In genomic region chr7:100969066-100969615, GRCh38 we compare ENCODE assay signal across 16 cellular contexts. TPM values are rescaled to one million over a fixed set of nuclear protein-coding genes. Genes with fewer than 3 reads are reported as not detected.
A peak's percentile ranks its signal among the peaks of the same experiment; 100 is the strongest.
DNase-seq lines count a peak whose midpoint lies in the region; ATAC-seq, FAIRE-seq and TF ChIP-seq lines count a peak whose summit lies in the region.
"Had no signal": no experiment of that assay in that cellular context is flagged by ENCODE, and none has a peak within 500 bp of the region (broad histone marks: within the 10 kb centered on the region; RNA-seq: fewer than 3 reads in every experiment).

MUC12 (plus strand) TSS chr7:100969565; CDS start chr7:100969623, 58 bp downstream.

- no peak within 1 kb of the TSS for H4K8ac ChIP-seq in H9 (replicated peaks; ENCODE audit: insufficient read length, low read depth, low read length)

- H4K5ac ChIP-seq in H9 (ENCODE audit: insufficient read length, low read depth, low read length), result no peak within 1 kb of the TSS

- H3K4ac ChIP-seq in H9 (ENCODE audit: low read depth, low read length), result no peak within 1 kb of the TSS

- no peak within 1 kb of the TSS for H4K91ac ChIP-seq in H9 (ENCODE audit: insufficient read length, low read depth, low read length)

- no peak within 1 kb of the TSS for H2BK5ac ChIP-seq in H9 (ENCODE audit: insufficient read length, low read length)

- ATAC-seq in mucosa of descending colon (peak; percentile 28), HG03196 (IDR thresholded peaks at IDR 0.05; ENCODE audit: unreplicated experiment) (no peak)

- H2BK20ac ChIP-seq in H9 (ENCODE audit: low read depth, low read length, poor library complexity, severe bottlenecking), result no peak within 1 kb of the TSS

- no CpG with 5 or more reads among the region's 12 CpGs for WGBS in H9 (ENCODE audit: extremely low coverage, insufficient read length, low lambda C conversion rate)
- WGBS in small intestine, 3 donors, result 56 to 57% (median 57%) methylated on average over 12 of the region's 12 CpGs

- H3K27ac Mint-ChIP-seq in H9, result peak within 1 kb of the TSS in 1 of 3 experiments; percentile 21; a peak in 1 of 7 replicates
- no peak within 1 kb of the TSS for H3K27ac Mint-ChIP-seq in activated naive CD4-positive, alpha-beta T cell treated with anti-CD3 and anti-CD28 coated beads, Interleukin-2, amount 10 ng/mL, durations not matched to agents 7 days and 5 days
- H3K27ac Mint-ChIP-seq: B cell; CD4-positive, alpha-beta T cell; IgD-negative memory B cell had no signal

- H3K23ac ChIP-seq in H9 (ENCODE audit: insufficient read length, low read depth, low read length), result no peak within 1 kb of the TSS

- peaks cover 50% of the 10 kb centered on the region for H3K27me3 Mint-ChIP-seq in H9 (ENCODE audit: low read depth)
- H3K27me3 Mint-ChIP-seq in activated naive CD4-positive, alpha-beta T cell treated with anti-CD3 and anti-CD28 coated beads, Interleukin-2, amount 10 ng/mL, durations not matched to agents 7 days and 5 days, result peaks cover 87% of the 10 kb centered on the region

- FAIRE-seq in small intestine (lab: Jason Lieb, UNC), result no peak
- FAIRE-seq: A204.1 had no signal

- no peak within 1 kb of the TSS for H3K4me2 ChIP-seq in H9 (ENCODE audit: insufficient read depth, insufficient read length, low read length)

- peaks cover 12% of the 10 kb centered on the region for H3K23me2 ChIP-seq in H9 (ENCODE audit: insufficient read length, low read depth, low read length, poor library complexity, severe bottlenecking)

- H3K4me1 ChIP-seq in H9 (ENCODE audit: insufficient read depth, low read length), result peaks cover 5% of the 10 kb centered on the region; the same call in 1 of the 2 replicates
- H3K4me1 ChIP-seq in colonic mucosa, result no peaks in the 10 kb centered on the region
- peaks cover 11% of the 10 kb centered on the region for H3K4me1 ChIP-seq in mucosa of descending colon (ENCODE audit: low read depth)
- H3K4me1 ChIP-seq in small intestine (ENCODE audit: control insufficient read depth in 2 of 2, insufficient read depth in 1 of 2, low read depth in 1 of 2, low read length in 1 of 2), result peaks cover 2 to 12% of the 10 kb centered on the region in 2 donors

- no peak within 1 kb of the TSS for H3K18ac ChIP-seq in H9 (ENCODE audit: insufficient read length, low read depth, low read length)

- no peaks in the 10 kb centered on the region; a peak in 1 of 5 replicates for H3K9me3 Mint-ChIP-seq in H9
- no peaks in the 10 kb centered on the region for H3K9me3 Mint-ChIP-seq in activated naive CD4-positive, alpha-beta T cell treated with anti-CD3 and anti-CD28 coated beads, Interleukin-2, amount 10 ng/mL, durations not matched to agents 7 days and 5 days

- no peak for TF ChIP-seq CTCF in H9 (conservative IDR thresholded peaks at IDR 0.05)
- no peak for TF ChIP-seq CTCF in colonic mucosa (IDR thresholded peaks at IDR 0.05)
- TF ChIP-seq CTCF in mucosa of descending colon (IDR thresholded peaks at IDR 0.05), result no peak

- CTCF ChIA-PET in activated naive CD4-positive, alpha-beta T cell treated with anti-CD3 and anti-CD28 coated beads, Interleukin-2, amount 10 ng/mL, durations not matched to agents 7 days and 5 days (lab: Charles Lee), result no interaction called here

- no peaks in the 10 kb centered on the region for H3K79me2 ChIP-seq in H9 (ENCODE audit: insufficient read depth, low read length)

- no peak within 1 kb of the TSS for H2AK5ac ChIP-seq in H9 (ENCODE audit: insufficient read length, low read length)

- DNase-seq in H9 (no peak), colonic mucosa (peak; percentile 48), mucosa of descending colon (peak in 1 of 3 donors; percentile 63), small intestine (no peak), SK-N-DZ (ENCODE audit: low spot score) (no peak), NOMO-1 (lab: John Stamatoyannopoulos, UW; ENCODE audit: unreplicated experiment in 2 of 2) (no peak)
- DNase-seq in activated naive CD4-positive, alpha-beta T cell treated with anti-CD3 and anti-CD28 coated beads, Interleukin-2, amount 10 ng/mL, durations not matched to agents 7 days and 5 days, result no peak
- DNase-seq: C1 segment of cervical spinal cord; Calu3; CD4-positive, alpha-beta T cell; DMS 273 treated with DMSO at 0.1 percent for 48 hours had no signal

- H3K9ac ChIP-seq in H9 (ENCODE audit: extremely low read depth, insufficient read length, low read length) (no peak within 1 kb of the TSS), colonic mucosa (ENCODE audit: low read depth in 2 of 2, low read length in 2 of 2) (peak within 1 kb of the TSS; percentile 68 to 95)

- H3K36me3 ChIP-seq in colonic mucosa, result no peaks in the 10 kb centered on the region
- no peaks in the 10 kb centered on the region for H3K36me3 ChIP-seq in mucosa of descending colon (ENCODE audit: low read depth)
- H3K36me3 ChIP-seq in small intestine (ENCODE audit: control insufficient read depth in 2 of 2, insufficient read depth in 2 of 2, low read length in 2 of 2), result peaks cover 0 to 8% of the 10 kb centered on the region in 2 donors

- no peak within 1 kb of the TSS for H3K27ac ChIP-seq in H9 (ENCODE audit: insufficient read length, low read depth, low read length)
- H3K27ac ChIP-seq in colonic mucosa, result peak within 1 kb of the TSS; percentile 86
- H3K27ac ChIP-seq in small intestine (ENCODE audit: low read depth in 1 of 2, low read length in 1 of 2), result peak within 1 kb of the TSS in 1 of 2 donors; percentile 22

- H2BK12ac ChIP-seq in H9 (ENCODE audit: insufficient read length, low read depth, low read length), result no peak within 1 kb of the TSS

- intact Hi-C loops in colonic mucosa (cut with DNase I) (loop anchor here (5.0 kb wide), 1 partner anchor 67 kb away; no protein-coding TSS in a partner anchor), mucosa of descending colon (cut with DNase I, micrococcal nuclease) (loop anchor here in 1 of 2 donors (5.0 kb wide), 1 partner anchor 72 kb away; the partner anchor contains the start of gene ACHE)

- H3K36me3 Mint-ChIP-seq in H9 (ENCODE audit: insufficient read depth in 1 of 3, low read depth in 3 of 3), result peaks cover 0 to 4% (median 0%) of the 10 kb centered on the region in 3 experiments; a peak in 1 of 7 replicates
- no peaks in the 10 kb centered on the region for H3K36me3 Mint-ChIP-seq in activated naive CD4-positive, alpha-beta T cell treated with anti-CD3 and anti-CD28 coated beads, Interleukin-2, amount 10 ng/mL, durations not matched to agents 7 days and 5 days
- H3K36me3 Mint-ChIP-seq: IgD-negative memory B cell had no signal

- no peak within 1 kb of the TSS for H3K14ac ChIP-seq in H9 (ENCODE audit: insufficient read depth, low read length)

- H3T11ph ChIP-seq in H9 (ENCODE audit: low read length), result no peak within 1 kb of the TSS

- no peak within 1 kb of the TSS; a peak in 1 of 5 replicates for H3K4me3 Mint-ChIP-seq in H9
- H3K4me3 Mint-ChIP-seq in activated naive CD4-positive, alpha-beta T cell treated with anti-CD3 and anti-CD28 coated beads, Interleukin-2, amount 10 ng/mL, durations not matched to agents 7 days and 5 days, result no peak within 1 kb of the TSS
- H3K4me3 Mint-ChIP-seq: B cell; CD4-positive, alpha-beta T cell had no signal

- H2BK15ac ChIP-seq in H9 (ENCODE audit: low read depth, low read length), result no peak within 1 kb of the TSS

- H3K79me1 ChIP-seq in H9 (ENCODE audit: insufficient read depth, low read depth, low read length, poor library complexity, severe bottlenecking), result no peaks in the 10 kb centered on the region

- H3K56ac ChIP-seq in H9 (ENCODE audit: insufficient read length, low read depth, low read length), result no peak within 1 kb of the TSS

- H3K9me3 ChIP-seq in H9 (ENCODE audit: control insufficient read depth, low read depth, low read length) (no peaks in the 10 kb centered on the region), colonic mucosa (no peaks in the 10 kb centered on the region), mucosa of descending colon (no peaks in the 10 kb centered on the region), small intestine (ENCODE audit: control insufficient read depth, low read depth) (no peaks in the 10 kb centered on the region)

- no peak within 1 kb of the TSS for H2BK120ac ChIP-seq in H9 (ENCODE audit: low read depth, low read length, poor library complexity, severe bottlenecking)

- no peaks in the 10 kb centered on the region for H4K20me1 ChIP-seq in H9 (ENCODE audit: control insufficient read depth, insufficient read depth, insufficient read length)

- no peak within 1 kb of the TSS for H2AFZ ChIP-seq in H9 (ENCODE audit: low read length)

- H3K4me1 Mint-ChIP-seq in H9, result peaks cover 40 to 44% of the 10 kb centered on the region in 2 experiments
- peaks cover 16% of the 10 kb centered on the region for H3K4me1 Mint-ChIP-seq in activated naive CD4-positive, alpha-beta T cell treated with anti-CD3 and anti-CD28 coated beads, Interleukin-2, amount 10 ng/mL, durations not matched to agents 7 days and 5 days

- H3K4me3 ChIP-seq in colonic mucosa (peak within 1 kb of the TSS; percentile 42), mucosa of descending colon (peak within 1 kb of the TSS; percentile 22), small intestine (ENCODE audit: low read depth in 1 of 2, low read length in 2 of 2) (peak within 1 kb of the TSS; percentile 17 to 20)

- H3K27me3 ChIP-seq in H9 (ENCODE audit: insufficient read depth, low read length), result peaks cover 6% of the 10 kb centered on the region; the same call in 1 of the 2 replicates
- peaks cover 16% of the 10 kb centered on the region for H3K27me3 ChIP-seq in colonic mucosa
- H3K27me3 ChIP-seq in small intestine (ENCODE audit: control insufficient read depth in 2 of 2, insufficient read depth in 2 of 2, low read length in 2 of 2), result peaks cover 0 to 27% of the 10 kb centered on the region in 2 donors

RNA-seq across cellular contexts. Expression of gene MUC12, which starts in this region (rescaled TPM):
- total RNA-seq in H9 (2021) (11.5 and 12.2 TPM in 2 replicates), colonic mucosa (100 to 1,000 TPM; 331 to 542 TPM), mucosa of descending colon (100 to 1,000 TPM; 357 to 848 (median 814) TPM)
- polyA plus RNA-seq in small intestine, result 10 to 100 TPM in 2 of 3 donors, 1 to 10 TPM in 1; 2.6 to 31.8 (median 23.5) TPM
- polyA plus RNA-seq in SK-N-DZ (2014; cell fraction: cytosol; rRNA removed), result 0.20 and 3.4 TPM in 2 replicates
- not detected in 2 replicates for polyA plus RNA-seq in SK-N-DZ (2014; cell fraction: nucleus; rRNA removed)
- total RNA-seq: B cell, HT1080 had no signal
- polyA plus RNA-seq: IgD-negative memory B cell had no signal

Comparison
In these comparisons a context has a peak if more than half of its experiments do, and no peak if none do; other contexts are left out.
1. RNA of gene MUC12 (total RNA-seq): 357 to 848 TPM in mucosa of descending colon and 331 to 542 TPM in colonic mucosa; 11.5 to 12.2 TPM in H9; every median in the first group is over 10 times any median in the second.
2. Peak in every context shown above with its lines, with median percentiles within 50 percentile points of each other: H3K4me3 ChIP-seq.